ENCODE assay signal across 31 cellular contexts in genomic region chr5:90342576-90342975, GRCh38.
DNase-seq lines count a peak whose midpoint lies in the region; ATAC-seq and TF ChIP-seq lines count a peak whose summit lies in the region.
"Had no signal": no experiment of that assay in that cellular context is flagged by ENCODE, and none has a peak within 500 bp of the region (broad histone marks: within the 10 kb centered on the region; RNA-seq: fewer than 3 reads in every experiment).

No MANE protein-coding gene starts in this region.

- H3K4me3 Mint-ChIP-seq in GM23338 = no peak overlapping the region
- H3K4me3 Mint-ChIP-seq: B cell; CD14-positive monocyte; CD4-positive, alpha-beta memory T cell; CD4-positive, alpha-beta T cell; CD4-positive, CD25-positive, alpha-beta regulatory T cell; CD8-positive, alpha-beta memory T cell; CD8-positive, alpha-beta T cell had no signal

- ATAC-seq in GM23338 = no peak
- ATAC-seq: A549; CD8-positive, alpha-beta T cell had no signal

- no peaks in the 10 kb centered on the region for H4K20me1 ChIP-seq in GM23338 (replicated peaks; ENCODE audit: insufficient read depth)
- H4K20me1 ChIP-seq: BLaER1; BLaER1 treated with 17β-estradiol and CSF1 and Interleukin-3, amounts not matched to agents 10 nM and 100 nM had no signal

- H3K4me1 Mint-ChIP-seq in GM23338 = peaks cover 6% of the 10 kb centered on the region; the same call in 2 of the 3 replicates
- H3K4me1 Mint-ChIP-seq: CD14-positive monocyte; CD4-positive, alpha-beta memory T cell; CD4-positive, CD25-positive, alpha-beta regulatory T cell had no signal

- H3F3A ChIP-seq in GM23338 (replicated peaks; ENCODE audit: low read depth) = no peaks in the 10 kb centered on the region

- in situ Hi-C loops in HAP-1 (cut with MboI; ENCODE audit: low sequenced_read_pairs) = no loop called here

- no peaks in the 10 kb centered on the region for H3K4me1 ChIP-seq in GM23338 (ENCODE audit: insufficient read depth)
- peaks cover 9% of the 10 kb centered on the region for H3K4me1 ChIP-seq in HAP-1
- no peaks in the 10 kb centered on the region for H3K4me1 ChIP-seq in effector memory CD4-positive, alpha-beta T cell (ENCODE audit: control insufficient read depth, insufficient read depth, low read length, poor library complexity, severe bottlenecking)
- H3K4me1 ChIP-seq: A549, BE2C had no signal

- no peak overlapping the region for H3K27ac ChIP-seq in GM23338 (ENCODE audit: low read depth)
- H3K27ac ChIP-seq in effector memory CD4-positive, alpha-beta T cell (ENCODE audit: insufficient read depth, low read length, poor library complexity, severe bottlenecking) = no peak overlapping the region
- H3K27ac ChIP-seq: 22Rv1; A549; BLaER1; BLaER1 treated with 17β-estradiol and CSF1 and Interleukin-3, amounts not matched to agents 10 nM and 100 nM; C4-2B had no signal

- no peaks in the 10 kb centered on the region for H3K27me3 Mint-ChIP-seq in GM23338 (ENCODE audit: insufficient read depth, low read depth, poor library complexity)
- H3K27me3 Mint-ChIP-seq: CD4-positive, CD25-positive, alpha-beta regulatory T cell had no signal

- H3K79me2 ChIP-seq in GM23338 (replicated peaks; ENCODE audit: insufficient read depth) = no peaks in the 10 kb centered on the region

- no peaks in the 10 kb centered on the region for H3K36me3 Mint-ChIP-seq in GM23338 (ENCODE audit: low read depth)
- H3K36me3 Mint-ChIP-seq: CD14-positive monocyte; CD4-positive, alpha-beta memory T cell; CD4-positive, CD25-positive, alpha-beta regulatory T cell; CD8-positive, alpha-beta memory T cell; CD8-positive, alpha-beta T cell had no signal

- no peaks in the 10 kb centered on the region for H3K9me3 Mint-ChIP-seq in GM23338
- H3K9me3 Mint-ChIP-seq: CD4-positive, alpha-beta memory T cell; CD4-positive, alpha-beta T cell; CD4-positive, CD25-positive, alpha-beta regulatory T cell; CD8-positive, alpha-beta memory T cell; CD8-positive, alpha-beta T cell had no signal

- no peaks in the 10 kb centered on the region for H3K9me3 ChIP-seq in HAP-1
- H3K9me3 ChIP-seq in effector memory CD4-positive, alpha-beta T cell (ENCODE audit: control insufficient read depth, low read length) = no peaks in the 10 kb centered on the region
- H3K9me3 ChIP-seq: A549; BE2C; BLaER1; BLaER1 treated with 17β-estradiol and CSF1 and Interleukin-3, amounts not matched to agents 10 nM and 100 nM had no signal

- no peaks in the 10 kb centered on the region for H3K9me2 ChIP-seq in GM23338 (ENCODE audit: insufficient read depth)

- no peak for TF ChIP-seq CTCF in GM23338 (conservative IDR thresholded peaks at IDR 0.05; ENCODE audit: low read depth in 2 of 2)

- no peak overlapping the region for H3K4me3 ChIP-seq in GM23338
- no peak overlapping the region for H3K4me3 ChIP-seq in HAP-1
- H3K4me3 ChIP-seq in effector memory CD4-positive, alpha-beta T cell (ENCODE audit: insufficient read depth, low read depth, low read length, poor library complexity, severe bottlenecking) = no peak overlapping the region
- H3K4me3 ChIP-seq: A549; BLaER1; BLaER1 treated with 17β-estradiol and CSF1 and Interleukin-3, amounts not matched to agents 10 nM and 100 nM had no signal

- H3K27me3 ChIP-seq in GM23338 (ENCODE audit: insufficient read depth) = no peaks in the 10 kb centered on the region
- H3K27me3 ChIP-seq in HAP-1 (ENCODE audit: low read depth) = no peaks in the 10 kb centered on the region
- no peaks in the 10 kb centered on the region for H3K27me3 ChIP-seq in effector memory CD4-positive, alpha-beta T cell (replicated peaks; ENCODE audit: control insufficient read depth, insufficient read depth, low read length, poor library complexity, severe bottlenecking)
- H3K27me3 ChIP-seq: BE2C; BLaER1; BLaER1 treated with 17β-estradiol and CSF1 and Interleukin-3, amounts not matched to agents 10 nM and 100 nM had no signal

- H3K36me3 ChIP-seq in GM23338 (ENCODE audit: insufficient read depth) (no peaks in the 10 kb centered on the region), HAP-1 (replicated peaks) (no peaks in the 10 kb centered on the region)
- H3K36me3 ChIP-seq in effector memory CD4-positive, alpha-beta T cell (ENCODE audit: control insufficient read depth, insufficient read depth, low read length) = no peaks in the 10 kb centered on the region
- H3K36me3 ChIP-seq: BE2C; BLaER1; BLaER1 treated with 17β-estradiol and CSF1 and Interleukin-3, amounts not matched to agents 10 nM and 100 nM had no signal

- H2AFZ ChIP-seq in GM23338 = 0 out of 2 replicates have a peak overlapping the region, but pooled peaks have one; percentile 12

- DNase-seq in GM23338 (ENCODE audit: low spot score) (no peak), HAP-1 (ENCODE audit: low spot score in 2 of 2) (peak; percentile 50 to 69)
- no peak for DNase-seq in effector memory CD4-positive, alpha-beta T cell
- DNase-seq in activated CD4-positive, alpha-beta T cell treated with anti-CD3 and anti-CD28 coated beads for 1 hour = no peak
- DNase-seq: 8988T; ACHN; AML-193; BE2C; C1 segment of cervical spinal cord; Caco-2; Calu3; CD4-positive, alpha-beta memory T cell; CD4-positive, alpha-beta T cell; CD4-positive, CD25-positive, alpha-beta regulatory T cell; CD8-positive, alpha-beta memory T cell; CD8-positive, alpha-beta T cell; COR-L47; DMS 273 treated with DMSO at 0.1 percent for 48 hours; DMS153; DMS53; DMS79; DMS79 treated with DMSO at 0.1 percent for 48 hours; DND-41; EL had no signal

- H3K27ac Mint-ChIP-seq in GM23338 = no peak overlapping the region
- H3K27ac Mint-ChIP-seq: B cell; CD14-positive monocyte; CD4-positive, alpha-beta memory T cell; CD4-positive, alpha-beta T cell; CD4-positive, CD25-positive, alpha-beta regulatory T cell; CD8-positive, alpha-beta memory T cell; CD8-positive, alpha-beta T cell had no signal

- H3K4me2 ChIP-seq in GM23338 = no peak overlapping the region
- H3K4me2 ChIP-seq: A549; BLaER1; BLaER1 treated with 17β-estradiol and CSF1 and Interleukin-3, amounts not matched to agents 10 nM and 100 nM had no signal

TF ChIP-seq in GM23338, 12 proteins besides CTCF, POLR2A, EP300 and RAD21 (continues in another document):
- no peak for TF ChIP-seq ZNF462 (CRISPR knock-in tag; IDR thresholded peaks at IDR 0.05)
- TF ChIP-seq EZH2phosphoT487 (IDR thresholded peaks at IDR 0.05; ENCODE audit: unreplicated experiment) = no peak
- TF ChIP-seq ZNF331 (CRISPR knock-in tag; IDR thresholded peaks at IDR 0.05; ENCODE audit: low read depth) = no peak
- no peak for TF ChIP-seq EZH2 (IDR thresholded peaks at IDR 0.05; ENCODE audit: low read depth, unreplicated experiment)
- TF ChIP-seq ZNF114 (CRISPR knock-in tag; IDR thresholded peaks at IDR 0.05) = no peak
- TF ChIP-seq STAT1 (IDR thresholded peaks at IDR 0.05; ENCODE audit: unreplicated experiment) = no peak

Comparison
In these comparisons a context has a peak if more than half of its experiments do, and no peak if none do; other contexts are left out.
1. DNase-seq: peak in HAP-1 (2 of 2); none in GM23338 (single experiment), effector memory CD4-positive, alpha-beta T cell (0 of 3) and activated CD4-positive, alpha-beta T cell treated with anti-CD3 and anti-CD28 coated beads for 1 hour (single experiment).